ENCODE assay signal across 1 cellular context in the genomic region with DNA sequence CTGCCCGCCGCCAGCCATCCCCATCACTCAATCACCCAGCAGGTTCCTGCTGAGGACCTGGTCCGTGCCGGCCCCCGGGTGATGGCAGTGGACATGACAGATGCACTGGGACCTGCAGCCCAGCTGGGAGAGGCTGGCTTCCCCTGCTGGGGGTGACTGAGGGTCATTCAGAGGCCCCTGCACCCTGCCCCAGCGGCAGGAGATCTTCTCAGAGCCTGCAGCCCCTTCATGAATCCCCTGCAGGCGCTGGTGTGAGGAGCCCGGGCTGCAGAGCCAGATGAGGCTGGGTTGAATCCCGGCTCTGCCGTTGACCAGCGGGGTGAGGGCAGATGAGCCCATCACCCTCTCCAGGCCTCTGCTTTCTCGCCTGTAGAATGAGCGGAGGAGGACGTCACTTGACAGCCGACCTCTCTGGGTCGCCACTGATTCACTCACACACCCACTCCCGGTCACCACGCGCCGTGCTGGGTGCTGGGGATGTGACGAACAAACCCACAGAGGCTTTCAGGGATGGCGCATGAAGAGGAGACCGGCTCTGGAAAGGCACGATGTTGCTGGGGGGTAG.
TF ChIP-seq lines count a peak whose summit lies in the region.

No MANE protein-coding gene starts in this region.

TF ChIP-seq in HepG2, 621 proteins besides CTCF, POLR2A, EP300 and RAD21:
- TF ChIP-seq, protein P1, sequence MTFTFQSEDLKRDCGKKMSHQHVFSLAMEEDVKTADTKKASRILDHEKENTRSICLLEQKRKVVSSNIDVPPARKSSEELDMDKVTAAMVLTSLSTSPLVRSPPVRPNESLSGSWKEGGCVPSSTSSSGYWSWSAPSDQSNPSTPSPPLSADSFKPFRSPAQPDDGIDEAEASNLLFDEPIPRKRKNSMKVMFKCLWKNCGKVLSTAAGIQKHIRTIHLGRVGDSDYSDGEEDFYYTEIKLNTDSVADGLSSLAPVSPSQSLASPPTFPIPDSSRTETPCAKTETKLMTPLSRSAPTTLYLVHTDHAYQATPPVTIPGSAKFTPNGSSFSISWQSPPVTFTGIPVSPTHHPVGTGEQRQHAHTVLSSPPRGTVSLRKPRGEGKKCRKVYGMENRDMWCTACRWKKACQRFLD (CRISPR knock-in tag; IDR thresholded peaks at IDR 0.05; ENCODE audit: borderline replicate concordance) = no peak
- TF ChIP-seq, protein P2, sequence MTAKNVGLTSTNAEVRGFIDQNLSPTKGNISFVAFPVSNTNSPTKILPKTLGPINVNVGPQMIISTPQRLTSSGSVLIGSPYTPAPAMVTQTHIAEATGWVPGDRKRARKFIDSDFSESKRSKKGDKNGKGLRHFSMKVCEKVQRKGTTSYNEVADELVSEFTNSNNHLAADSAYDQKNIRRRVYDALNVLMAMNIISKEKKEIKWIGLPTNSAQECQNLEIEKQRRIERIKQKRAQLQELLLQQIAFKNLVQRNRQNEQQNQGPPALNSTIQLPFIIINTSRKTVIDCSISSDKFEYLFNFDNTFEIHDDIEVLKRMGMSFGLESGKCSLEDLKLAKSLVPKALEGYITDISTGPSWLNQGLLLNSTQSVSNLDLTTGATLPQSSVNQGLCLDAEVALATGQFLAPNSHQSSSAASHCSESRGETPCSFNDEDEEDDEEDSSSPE (CRISPR knock-in tag; IDR thresholded peaks at IDR 0.05) = no peak
- TF ChIP-seq TAF1 (CRISPR knock-in tag; IDR thresholded peaks at IDR 0.05) = peak; percentile 38; the same call in 1 of the 2 replicates
- TF ChIP-seq, protein P3, sequence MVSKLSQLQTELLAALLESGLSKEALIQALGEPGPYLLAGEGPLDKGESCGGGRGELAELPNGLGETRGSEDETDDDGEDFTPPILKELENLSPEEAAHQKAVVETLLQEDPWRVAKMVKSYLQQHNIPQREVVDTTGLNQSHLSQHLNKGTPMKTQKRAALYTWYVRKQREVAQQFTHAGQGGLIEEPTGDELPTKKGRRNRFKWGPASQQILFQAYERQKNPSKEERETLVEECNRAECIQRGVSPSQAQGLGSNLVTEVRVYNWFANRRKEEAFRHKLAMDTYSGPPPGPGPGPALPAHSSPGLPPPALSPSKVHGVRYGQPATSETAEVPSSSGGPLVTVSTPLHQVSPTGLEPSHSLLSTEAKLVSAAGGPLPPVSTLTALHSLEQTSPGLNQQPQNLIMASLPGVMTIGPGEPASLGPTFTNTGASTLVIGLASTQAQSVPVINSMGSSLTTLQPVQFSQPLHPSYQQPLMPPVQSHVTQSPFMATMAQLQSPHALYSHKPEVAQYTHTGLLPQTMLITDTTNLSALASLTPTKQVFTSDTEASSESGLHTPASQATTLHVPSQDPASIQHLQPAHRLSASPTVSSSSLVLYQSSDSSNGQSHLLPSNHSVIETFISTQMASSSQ (IDR thresholded peaks at IDR 0.05; ENCODE audit: low read depth) = no peak
- TF ChIP-seq, protein P3 (CRISPR knock-in tag; IDR thresholded peaks at IDR 0.05; ENCODE audit: borderline replicate concordance) = 0 out of 2 replicates have a peak, but pooled peaks have one; percentile 22
- no peak for TF ChIP-seq FOXP1 (IDR thresholded peaks at IDR 0.05)
- TF ChIP-seq FOXP1 (CRISPR knock-in tag; IDR thresholded peaks at IDR 0.05) = no peak
- TF ChIP-seq EED (CRISPR knock-in tag; IDR thresholded peaks at IDR 0.05) = no peak
- TF ChIP-seq, protein P4, sequence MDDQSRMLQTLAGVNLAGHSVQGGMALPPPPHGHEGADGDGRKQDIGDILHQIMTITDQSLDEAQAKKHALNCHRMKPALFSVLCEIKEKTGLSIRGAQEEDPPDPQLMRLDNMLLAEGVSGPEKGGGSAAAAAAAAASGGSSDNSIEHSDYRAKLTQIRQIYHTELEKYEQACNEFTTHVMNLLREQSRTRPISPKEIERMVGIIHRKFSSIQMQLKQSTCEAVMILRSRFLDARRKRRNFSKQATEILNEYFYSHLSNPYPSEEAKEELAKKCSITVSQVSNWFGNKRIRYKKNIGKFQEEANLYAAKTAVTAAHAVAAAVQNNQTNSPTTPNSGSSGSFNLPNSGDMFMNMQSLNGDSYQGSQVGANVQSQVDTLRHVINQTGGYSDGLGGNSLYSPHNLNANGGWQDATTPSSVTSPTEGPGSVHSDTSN (CRISPR knock-in tag; IDR thresholded peaks at IDR 0.05; ENCODE audit: borderline replicate concordance) = no peak
- peak; percentile 10; the same call in 1 of the 2 replicates for TF ChIP-seq SALL1 (CRISPR knock-in tag; IDR thresholded peaks at IDR 0.05)
- TF ChIP-seq ZNF839 (CRISPR knock-in tag; IDR thresholded peaks at IDR 0.05; ENCODE audit: borderline replicate concordance) = 0 out of 2 replicates have a peak, but pooled peaks have one; percentile 21
- TF ChIP-seq ZNF430 (CRISPR knock-in tag; IDR thresholded peaks at IDR 0.05) = no peak
- no peak for TF ChIP-seq ZBTB7B (CRISPR knock-in tag; IDR thresholded peaks at IDR 0.05)
- TF ChIP-seq, protein P5, sequence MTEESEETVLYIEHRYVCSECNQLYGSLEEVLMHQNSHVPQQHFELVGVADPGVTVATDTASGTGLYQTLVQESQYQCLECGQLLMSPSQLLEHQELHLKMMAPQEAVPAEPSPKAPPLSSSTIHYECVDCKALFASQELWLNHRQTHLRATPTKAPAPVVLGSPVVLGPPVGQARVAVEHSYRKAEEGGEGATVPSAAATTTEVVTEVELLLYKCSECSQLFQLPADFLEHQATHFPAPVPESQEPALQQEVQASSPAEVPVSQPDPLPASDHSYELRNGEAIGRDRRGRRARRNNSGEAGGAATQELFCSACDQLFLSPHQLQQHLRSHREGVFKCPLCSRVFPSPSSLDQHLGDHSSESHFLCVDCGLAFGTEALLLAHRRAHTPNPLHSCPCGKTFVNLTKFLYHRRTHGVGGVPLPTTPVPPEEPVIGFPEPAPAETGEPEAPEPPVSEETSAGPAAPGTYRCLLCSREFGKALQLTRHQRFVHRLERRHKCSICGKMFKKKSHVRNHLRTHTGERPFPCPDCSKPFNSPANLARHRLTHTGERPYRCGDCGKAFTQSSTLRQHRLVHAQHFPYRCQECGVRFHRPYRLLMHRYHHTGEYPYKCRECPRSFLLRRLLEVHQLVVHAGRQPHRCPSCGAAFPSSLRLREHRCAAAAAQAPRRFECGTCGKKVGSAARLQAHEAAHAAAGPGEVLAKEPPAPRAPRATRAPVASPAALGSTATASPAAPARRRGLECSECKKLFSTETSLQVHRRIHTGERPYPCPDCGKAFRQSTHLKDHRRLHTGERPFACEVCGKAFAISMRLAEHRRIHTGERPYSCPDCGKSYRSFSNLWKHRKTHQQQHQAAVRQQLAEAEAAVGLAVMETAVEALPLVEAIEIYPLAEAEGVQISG (CRISPR knock-in tag; IDR thresholded peaks at IDR 0.05) = no peak
- TF ChIP-seq HOXA9 (CRISPR knock-in tag; IDR thresholded peaks at IDR 0.05; ENCODE audit: borderline replicate concordance) = 0 out of 2 replicates have a peak, but pooled peaks have one; percentile 44
- TF ChIP-seq RXRA (CRISPR knock-in tag; IDR thresholded peaks at IDR 0.05) = 0 out of 2 replicates have a peak, but pooled peaks have one; percentile 29
- TF ChIP-seq, protein P6, sequence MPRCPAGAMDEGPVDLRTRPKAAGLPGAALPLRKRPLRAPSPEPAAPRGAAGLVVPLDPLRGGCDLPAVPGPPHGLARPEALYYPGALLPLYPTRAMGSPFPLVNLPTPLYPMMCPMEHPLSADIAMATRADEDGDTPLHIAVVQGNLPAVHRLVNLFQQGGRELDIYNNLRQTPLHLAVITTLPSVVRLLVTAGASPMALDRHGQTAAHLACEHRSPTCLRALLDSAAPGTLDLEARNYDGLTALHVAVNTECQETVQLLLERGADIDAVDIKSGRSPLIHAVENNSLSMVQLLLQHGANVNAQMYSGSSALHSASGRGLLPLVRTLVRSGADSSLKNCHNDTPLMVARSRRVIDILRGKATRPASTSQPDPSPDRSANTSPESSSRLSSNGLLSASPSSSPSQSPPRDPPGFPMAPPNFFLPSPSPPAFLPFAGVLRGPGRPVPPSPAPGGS (CRISPR knock-in tag; IDR thresholded peaks at IDR 0.05) = peak; percentile 60; the same call in 1 of the 2 replicates
- TF ChIP-seq NCOR1 (IDR thresholded peaks at IDR 0.05; ENCODE audit: borderline replicate concordance, low read length) = no peak
- peak; percentile 47; the same call in 1 of the 2 replicates for TF ChIP-seq ARHGAP35 (CRISPR knock-in tag; IDR thresholded peaks at IDR 0.05; ENCODE audit: borderline replicate concordance)
- TF ChIP-seq ZMYM4 (CRISPR knock-in tag; IDR thresholded peaks at IDR 0.05) = no peak
- peak; percentile 20 for TF ChIP-seq ZNF883 (CRISPR knock-in tag; IDR thresholded peaks at IDR 0.05; ENCODE audit: not compliant biosample characterization)
- TF ChIP-seq, protein P7, sequence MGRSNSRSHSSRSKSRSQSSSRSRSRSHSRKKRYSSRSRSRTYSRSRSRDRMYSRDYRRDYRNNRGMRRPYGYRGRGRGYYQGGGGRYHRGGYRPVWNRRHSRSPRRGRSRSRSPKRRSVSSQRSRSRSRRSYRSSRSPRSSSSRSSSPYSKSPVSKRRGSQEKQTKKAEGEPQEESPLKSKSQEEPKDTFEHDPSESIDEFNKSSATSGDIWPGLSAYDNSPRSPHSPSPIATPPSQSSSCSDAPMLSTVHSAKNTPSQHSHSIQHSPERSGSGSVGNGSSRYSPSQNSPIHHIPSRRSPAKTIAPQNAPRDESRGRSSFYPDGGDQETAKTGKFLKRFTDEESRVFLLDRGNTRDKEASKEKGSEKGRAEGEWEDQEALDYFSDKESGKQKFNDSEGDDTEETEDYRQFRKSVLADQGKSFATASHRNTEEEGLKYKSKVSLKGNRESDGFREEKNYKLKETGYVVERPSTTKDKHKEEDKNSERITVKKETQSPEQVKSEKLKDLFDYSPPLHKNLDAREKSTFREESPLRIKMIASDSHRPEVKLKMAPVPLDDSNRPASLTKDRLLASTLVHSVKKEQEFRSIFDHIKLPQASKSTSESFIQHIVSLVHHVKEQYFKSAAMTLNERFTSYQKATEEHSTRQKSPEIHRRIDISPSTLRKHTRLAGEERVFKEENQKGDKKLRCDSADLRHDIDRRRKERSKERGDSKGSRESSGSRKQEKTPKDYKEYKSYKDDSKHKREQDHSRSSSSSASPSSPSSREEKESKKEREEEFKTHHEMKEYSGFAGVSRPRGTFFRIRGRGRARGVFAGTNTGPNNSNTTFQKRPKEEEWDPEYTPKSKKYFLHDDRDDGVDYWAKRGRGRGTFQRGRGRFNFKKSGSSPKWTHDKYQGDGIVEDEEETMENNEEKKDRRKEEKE (IDR thresholded peaks at IDR 0.05) = no peak
- no peak for TF ChIP-seq RARA (CRISPR knock-in tag; IDR thresholded peaks at IDR 0.05)
- no peak for TF ChIP-seq HNF4G (IDR thresholded peaks at IDR 0.05; ENCODE audit: borderline replicate concordance, low read depth, low read length)
- 0 out of 2 replicates have a peak, but pooled peaks have one; percentile 15 for TF ChIP-seq HNF4G (CRISPR knock-in tag; IDR thresholded peaks at IDR 0.05; ENCODE audit: borderline replicate concordance, low read depth)
- no peak for TF ChIP-seq ZNF101 (CRISPR knock-in tag; IDR thresholded peaks at IDR 0.05; ENCODE audit: borderline replicate concordance, low read depth)
- TF ChIP-seq ZSCAN25 (CRISPR knock-in tag; IDR thresholded peaks at IDR 0.05) = no peak
- TF ChIP-seq, protein P8, sequence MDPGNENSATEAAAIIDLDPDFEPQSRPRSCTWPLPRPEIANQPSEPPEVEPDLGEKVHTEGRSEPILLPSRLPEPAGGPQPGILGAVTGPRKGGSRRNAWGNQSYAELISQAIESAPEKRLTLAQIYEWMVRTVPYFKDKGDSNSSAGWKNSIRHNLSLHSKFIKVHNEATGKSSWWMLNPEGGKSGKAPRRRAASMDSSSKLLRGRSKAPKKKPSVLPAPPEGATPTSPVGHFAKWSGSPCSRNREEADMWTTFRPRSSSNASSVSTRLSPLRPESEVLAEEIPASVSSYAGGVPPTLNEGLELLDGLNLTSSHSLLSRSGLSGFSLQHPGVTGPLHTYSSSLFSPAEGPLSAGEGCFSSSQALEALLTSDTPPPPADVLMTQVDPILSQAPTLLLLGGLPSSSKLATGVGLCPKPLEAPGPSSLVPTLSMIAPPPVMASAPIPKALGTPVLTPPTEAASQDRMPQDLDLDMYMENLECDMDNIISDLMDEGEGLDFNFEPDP (CRISPR knock-in tag; conservative IDR thresholded peaks at IDR 0.05) = no peak
- TF ChIP-seq, protein P9, sequence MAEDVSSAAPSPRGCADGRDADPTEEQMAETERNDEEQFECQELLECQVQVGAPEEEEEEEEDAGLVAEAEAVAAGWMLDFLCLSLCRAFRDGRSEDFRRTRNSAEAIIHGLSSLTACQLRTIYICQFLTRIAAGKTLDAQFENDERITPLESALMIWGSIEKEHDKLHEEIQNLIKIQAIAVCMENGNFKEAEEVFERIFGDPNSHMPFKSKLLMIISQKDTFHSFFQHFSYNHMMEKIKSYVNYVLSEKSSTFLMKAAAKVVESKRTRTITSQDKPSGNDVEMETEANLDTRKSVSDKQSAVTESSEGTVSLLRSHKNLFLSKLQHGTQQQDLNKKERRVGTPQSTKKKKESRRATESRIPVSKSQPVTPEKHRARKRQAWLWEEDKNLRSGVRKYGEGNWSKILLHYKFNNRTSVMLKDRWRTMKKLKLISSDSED (CRISPR knock-in tag; IDR thresholded peaks at IDR 0.05) = no peak
TF ChIP-seq in HepG2: peak in this region for 10.
